Comparison of ENCODE assay signal across 8 cellular contexts in genomic region chr6:149565539-149566371, GRCh38. TPM values are rescaled to one million over a fixed set of nuclear protein-coding genes. Genes with fewer than 3 reads are reported as not detected.
DNase-seq lines count a peak whose midpoint lies in the region; ATAC-seq lines count a peak whose summit lies in the region.

No MANE protein-coding gene starts in this region.

- H3K27me3 Mint-ChIP-seq in effector memory CD8-positive, alpha-beta T cell: peaks cover 0 to 4% of the 10 kb centered on the region in 2 donors

- no peak overlapping the region for H3K23ac ChIP-seq in mesenchymal stem cell (ENCODE audit: low read length in 2 of 2)

- peak overlapping the region; percentile 54 for H3K27ac ChIP-seq in mesenchymal stem cell (ENCODE audit: low read length, poor library complexity, severe bottlenecking)

- H3K9me3 Mint-ChIP-seq in effector memory CD8-positive, alpha-beta T cell: no peaks in the 10 kb centered on the region

- H3K4me3 ChIP-seq in mesenchymal stem cell (ENCODE audit: insufficient read depth in 1 of 2, low read depth in 1 of 2, low read length in 2 of 2): peak overlapping the region; percentile 92 to 97

- no peak overlapping the region for H2BK12ac ChIP-seq in mesenchymal stem cell (ENCODE audit: low read length in 2 of 2)

- H2BK15ac ChIP-seq in mesenchymal stem cell (ENCODE audit: low read depth, poor library complexity, severe bottlenecking): no peak overlapping the region

- no peak overlapping the region for H4K8ac ChIP-seq in mesenchymal stem cell (ENCODE audit: low read length)

- peak overlapping the region; percentile 87 for H3K4me2 ChIP-seq in mesenchymal stem cell (ENCODE audit: low read length, poor library complexity, severe bottlenecking)

- peaks cover 5 to 14% of the 10 kb centered on the region in 2 donors for H3K4me1 Mint-ChIP-seq in effector memory CD8-positive, alpha-beta T cell (ENCODE audit: low read depth in 2 of 2)

- H3K9ac ChIP-seq in mesenchymal stem cell (ENCODE audit: low read length): peak overlapping the region; percentile 93

- no peak overlapping the region for H3K14ac ChIP-seq in mesenchymal stem cell (ENCODE audit: low read length in 2 of 2)

- H3K36me3 Mint-ChIP-seq in effector memory CD8-positive, alpha-beta T cell (ENCODE audit: insufficient read depth): peaks cover 17% of the 10 kb centered on the region

- H3K18ac ChIP-seq in mesenchymal stem cell (ENCODE audit: low read depth in 1 of 2, low read length in 2 of 2): no peak overlapping the region

- no peaks in the 10 kb centered on the region for H3K27me3 ChIP-seq in mesenchymal stem cell (ENCODE audit: control insufficient read depth in 1 of 2, insufficient read depth in 1 of 2, low read length in 2 of 2)

- 0% methylated on average over 19 of the region's 55 CpGs for WGBS in mesenchymal stem cell

- no peak overlapping the region for H2AK5ac ChIP-seq in mesenchymal stem cell (ENCODE audit: low read length, severe bottlenecking)

- H3K27ac Mint-ChIP-seq in effector memory CD8-positive, alpha-beta T cell: peak overlapping the region; percentile 88 to 91

- no peak overlapping the region for H2BK5ac ChIP-seq in mesenchymal stem cell (ENCODE audit: low read depth, low read length, poor library complexity, severe bottlenecking)

- H3K4me3 Mint-ChIP-seq in effector memory CD8-positive, alpha-beta T cell: peak overlapping the region; percentile 93 to 94

- no peak overlapping the region for H4K91ac ChIP-seq in mesenchymal stem cell (ENCODE audit: low read length)

- no peak overlapping the region for H2BK120ac ChIP-seq in mesenchymal stem cell (ENCODE audit: low read depth, low read length)

- ATAC-seq in GM21367 (IDR thresholded peaks at IDR 0.05; ENCODE audit: unreplicated experiment): peak; percentile 68
- peak; percentile 79 for ATAC-seq in effector memory CD8-positive, alpha-beta T cell (replicated peaks)

- peaks cover 1% of the 10 kb centered on the region for H3K4me1 ChIP-seq in mesenchymal stem cell (ENCODE audit: control insufficient read depth, insufficient read depth, low read depth, low read length)

- H2AFZ ChIP-seq in mesenchymal stem cell (ENCODE audit: low read depth, low read length): no peak overlapping the region

- H3K36me3 ChIP-seq in mesenchymal stem cell (ENCODE audit: control insufficient read depth in 1 of 2, insufficient read depth in 2 of 2, low read depth in 1 of 2, low read length in 2 of 2): no peaks in the 10 kb centered on the region

- H3K79me1 ChIP-seq in mesenchymal stem cell (replicated peaks; ENCODE audit: low read length, poor library complexity, severe bottlenecking): peaks cover 14% of the 10 kb centered on the region

- peak; percentile 99 for DNase-seq in COLO829 (ENCODE audit: low spot score)
- DNase-seq in HT-29 (ENCODE audit: low spot score): peak; percentile 96
- peak; percentile 87 for DNase-seq in NK-92 treated with Interleukin-12 subunit alpha and Interleukin-12 subunit beta, amount 100 ng/mL, for 24 hours (lab: John Stamatoyannopoulos, UW)
- peak; percentile 91 to 93 (median 92) for DNase-seq in activated CD8-positive, alpha-beta memory T cell treated with anti-CD3 and anti-CD28 coated beads for 48 hours (ENCODE audit: low read depth in 2 of 3, low spot score in 2 of 3)
- DNase-seq in effector memory CD8-positive, alpha-beta T cell: peak; percentile 95 to 97 (median 97)
- DNase-seq in mesenchymal stem cell: peak; percentile 94
- DNase-seq in stimulated activated CD8-positive, alpha-beta memory T cell treated with anti-CD3 and anti-CD28 coated beads, Interleukin-12 subunit alpha, Interleukin-12 subunit beta, amount 100 ng/mL, for 1 hour (ENCODE audit: low read depth): peak; percentile 93

- no peak overlapping the region for H3K4ac ChIP-seq in mesenchymal stem cell (ENCODE audit: low read depth in 1 of 2, low read length in 2 of 2)

- no peaks in the 10 kb centered on the region for H3K9me3 ChIP-seq in mesenchymal stem cell (ENCODE audit: control insufficient read depth, low read length)

RNA-seq across cellular contexts. Expression of gene GINM1, which starts 0.4 kb away (rescaled TPM):
- total RNA-seq in HT-29 (2014; rRNA removed; shearing (Covaris generic)): 11.9 and 14.8 TPM in 2 replicates
- 82.1 TPM for polyA plus RNA-seq in mesenchymal stem cell (2013, experiment 1 of 2)
- 81.6 TPM for polyA plus RNA-seq in mesenchymal stem cell (2013, experiment 2 of 2)

RNA-seq across cellular contexts. Expression of gene PPIL4, which starts 19.9 kb away (rescaled TPM):
- 7.6 and 8.6 TPM in 2 replicates for total RNA-seq in HT-29 (2014; rRNA removed; shearing (Covaris generic))
- 41.9 TPM for polyA plus RNA-seq in mesenchymal stem cell (2013, experiment 1 of 2)
- 42.4 TPM for polyA plus RNA-seq in mesenchymal stem cell (2013, experiment 2 of 2)

Comparison
In these comparisons a context has a peak if more than half of its experiments do, and no peak if none do; other contexts are left out.
1. Peak in every context shown above with its lines: DNase-seq, ATAC-seq, H3K4me3 ChIP-seq and H3K27ac ChIP-seq.